In genomic region chr19:35628565-35629331, GRCh38 we compare ENCODE assay signal across 8 cellular contexts. TPM values are rescaled to one million over a fixed set of nuclear protein-coding genes. Genes with fewer than 3 reads are reported as not detected.
DNase-seq lines count a peak whose midpoint lies in the region; ATAC-seq and TF ChIP-seq lines count a peak whose summit lies in the region.

Gene RBM42, plus strand, starts transcription at chr19:35629036. Its CDS starts 118 bp downstream, at chr19:35629154.

- peaks cover 8% of the 10 kb centered on the region; the same call in 1 of the 2 replicates for H3K79me2 ChIP-seq in SU-DHL-6 (ENCODE audit: insufficient read depth, low read length)

- peaks cover 7% of the 10 kb centered on the region; the same call in 1 of the 2 replicates for H3F3A ChIP-seq in SU-DHL-6 (ENCODE audit: insufficient read depth)

- H3K4me3 ChIP-seq in SU-DHL-6 (ENCODE audit: insufficient read depth, low read length, poor library complexity, severe bottlenecking) (peak within 1 kb of the TSS; percentile 88), thymus (ENCODE audit: low read length) (peak within 1 kb of the TSS; percentile 57)

- H3K4me1 Mint-ChIP-seq in activated naive CD8-positive, alpha-beta T cell treated with anti-CD3 and anti-CD28 coated beads, Interleukin-2, amount 10 ng/mL, durations not matched to agents 7 days and 5 days: peaks cover 14% of the 10 kb centered on the region
- H3K4me1 Mint-ChIP-seq in glutamatergic neuron (ENCODE audit: low read depth, unreplicated experiment): peaks cover 2% of the 10 kb centered on the region
- peaks cover 11% of the 10 kb centered on the region for H3K4me1 Mint-ChIP-seq in osteocyte (ENCODE audit: unreplicated experiment)

- peak within 1 kb of the TSS; percentile 99 for H3K27ac Mint-ChIP-seq in activated naive CD8-positive, alpha-beta T cell treated with anti-CD3 and anti-CD28 coated beads, Interleukin-2, amount 10 ng/mL, durations not matched to agents 7 days and 5 days
- peak within 1 kb of the TSS; percentile 90 for H3K27ac Mint-ChIP-seq in glutamatergic neuron (ENCODE audit: unreplicated experiment)
- peak within 1 kb of the TSS; percentile 92 for H3K27ac Mint-ChIP-seq in osteocyte (ENCODE audit: unreplicated experiment)

- no peaks in the 10 kb centered on the region for H4K20me1 ChIP-seq in SU-DHL-6 (ENCODE audit: low read depth, low read length)

- H3K27ac ChIP-seq in SU-DHL-6 (ENCODE audit: low read depth, low read length) (peak within 1 kb of the TSS; percentile 40; the same call in 1 of the 2 replicates), thymus (ENCODE audit: low read depth) (peak within 1 kb of the TSS; percentile 83)

- H3K36me3 ChIP-seq in SU-DHL-6 (ENCODE audit: low read length) (no peaks in the 10 kb centered on the region), thymus (ENCODE audit: control insufficient read depth, insufficient read depth) (peaks cover 32% of the 10 kb centered on the region)

- peak; percentile 98 for ATAC-seq in HG02678 (IDR thresholded peaks at IDR 0.05; ENCODE audit: unreplicated experiment)
- ATAC-seq in activated naive CD8-positive, alpha-beta T cell treated with anti-CD3 and anti-CD28 coated beads, Interleukin-2, amount 10 ng/mL, durations not matched to agents 7 days and 5 days (ENCODE audit: low read depth): peak; percentile 100

- peak within 1 kb of the TSS; percentile 91 for H3K9ac ChIP-seq in SU-DHL-6 (ENCODE audit: low read length)

- TF ChIP-seq CTCF in SU-DHL-6 (IDR thresholded peaks at IDR 0.05; ENCODE audit: insufficient read depth, low read length, poor library complexity, severe bottlenecking) (no peak), glutamatergic neuron (IDR thresholded peaks at IDR 0.05; ENCODE audit: partially characterized antibody, unreplicated experiment) (no peak), osteocyte (IDR thresholded peaks at IDR 0.05) (no peak)

- peak within 1 kb of the TSS; percentile 97 for H3K4me3 Mint-ChIP-seq in activated naive CD8-positive, alpha-beta T cell treated with anti-CD3 and anti-CD28 coated beads, Interleukin-2, amount 10 ng/mL, durations not matched to agents 7 days and 5 days
- H3K4me3 Mint-ChIP-seq in glutamatergic neuron (ENCODE audit: unreplicated experiment) (peak within 1 kb of the TSS; percentile 98), osteocyte (ENCODE audit: unreplicated experiment) (peak within 1 kb of the TSS; percentile 96)

- POLR2A ChIA-PET in activated naive CD8-positive, alpha-beta T cell treated with anti-CD3 and anti-CD28 coated beads, Interleukin-2, amount 10 ng/mL, durations not matched to agents 7 days and 5 days (lab: Charles Lee): interaction anchor here (0.7 to 1.2 kb wide), 3 partner anchors 16 to 20 kb away, joined by 3 to 12 read pairs (median 3); partner anchors contain the start of genes COX6B1 and HAUS5

- peak within 1 kb of the TSS; percentile 87 for H2AFZ ChIP-seq in SU-DHL-6 (ENCODE audit: low read depth, low read length, severe bottlenecking)

- H3K4me2 ChIP-seq in SU-DHL-6 (ENCODE audit: low read depth, low read length, poor library complexity, severe bottlenecking): peak within 1 kb of the TSS; percentile 73

- WGBS in thymus: under 1% methylated on average over 56 of the region's 56 CpGs

- H3K9me2 ChIP-seq in SU-DHL-6 (replicated peaks; ENCODE audit: insufficient read depth, low read length): no peaks in the 10 kb centered on the region

- H3K27me3 Mint-ChIP-seq in activated naive CD8-positive, alpha-beta T cell treated with anti-CD3 and anti-CD28 coated beads, Interleukin-2, amount 10 ng/mL, durations not matched to agents 7 days and 5 days: no peaks in the 10 kb centered on the region
- H3K27me3 Mint-ChIP-seq in glutamatergic neuron (ENCODE audit: unreplicated experiment) (peaks cover 5% of the 10 kb centered on the region), osteocyte (ENCODE audit: unreplicated experiment) (no peaks in the 10 kb centered on the region)

- H3K36me3 Mint-ChIP-seq in activated naive CD8-positive, alpha-beta T cell treated with anti-CD3 and anti-CD28 coated beads, Interleukin-2, amount 10 ng/mL, durations not matched to agents 7 days and 5 days: peaks cover 14% of the 10 kb centered on the region
- H3K36me3 Mint-ChIP-seq in glutamatergic neuron (ENCODE audit: unreplicated experiment): no peaks in the 10 kb centered on the region
- H3K36me3 Mint-ChIP-seq in osteocyte (ENCODE audit: unreplicated experiment): peaks cover 28% of the 10 kb centered on the region

- H3K27me3 ChIP-seq in SU-DHL-6 (ENCODE audit: low read length) (no peaks in the 10 kb centered on the region), thymus (ENCODE audit: control insufficient read depth, insufficient read depth) (no peaks in the 10 kb centered on the region)

- no peaks in the 10 kb centered on the region for H3K9me3 ChIP-seq in SU-DHL-6 (ENCODE audit: insufficient read depth, low read length)
- no peaks in the 10 kb centered on the region for H3K9me3 ChIP-seq in thymus (ENCODE audit: control insufficient read depth)

- no peaks in the 10 kb centered on the region for H3K9me3 Mint-ChIP-seq in activated naive CD8-positive, alpha-beta T cell treated with anti-CD3 and anti-CD28 coated beads, Interleukin-2, amount 10 ng/mL, durations not matched to agents 7 days and 5 days
- H3K9me3 Mint-ChIP-seq in glutamatergic neuron (ENCODE audit: unreplicated experiment): peaks cover 7% of the 10 kb centered on the region
- no peaks in the 10 kb centered on the region for H3K9me3 Mint-ChIP-seq in osteocyte (ENCODE audit: unreplicated experiment)

- TF ChIP-seq POLR2A in GM10847 (IDR thresholded peaks at IDR 0.05; ENCODE audit: extremely low read depth, insufficient read length): peak; percentile 35

- DNase-seq in NCI-H128 (lab: John Stamatoyannopoulos, UW; ENCODE audit: unreplicated experiment) (peak; percentile 99), glutamatergic neuron (peak; percentile 97), osteocyte (ENCODE audit: extremely low spot score, unreplicated experiment) (peak; percentile 99)
- peak; percentile 98 for DNase-seq in activated naive CD8-positive, alpha-beta T cell treated with anti-CD3 and anti-CD28 coated beads, Interleukin-2, amount 10 ng/mL, durations not matched to agents 7 days and 5 days

- peaks cover 8% of the 10 kb centered on the region for H3K4me1 ChIP-seq in thymus (ENCODE audit: control insufficient read depth, insufficient read depth, low read length)

RNA-seq across cellular contexts. Expression of gene RBM42, which starts in this region (rescaled TPM):
- 10 to 100 TPM; 87.4 to 92.2 TPM for total RNA-seq in activated naive CD8-positive, alpha-beta T cell treated with anti-CD3 and anti-CD28 coated beads, Interleukin-2, amount 10 ng/mL, durations not matched to agents 7 days and 5 days
- total RNA-seq in glutamatergic neuron (ENCODE audit: unreplicated experiment) (78.7 TPM), osteocyte (88.9 and 95.3 TPM in 2 replicates)
- polyA plus RNA-seq in thymus: 57.1 TPM

Comparison
In these comparisons a context has a peak if more than half of its experiments do, and no peak if none do; other contexts are left out.
1. Peak in every context shown above with its lines: DNase-seq, ATAC-seq, H3K4me3 ChIP-seq and H3K27ac ChIP-seq.